ENCODE assay signal across 2 cellular contexts in genomic region chr1:234000557-234001081, GRCh38.
TF ChIP-seq lines count a peak whose summit lies in the region.

No MANE protein-coding gene starts in this region.

TF ChIP-seq in SK-N-SH, 30 proteins besides CTCF, POLR2A, EP300 and RAD21 (continued from another document):
- TF ChIP-seq USF1 (IDR thresholded peaks at IDR 0.05; ENCODE audit: borderline replicate concordance, low read depth) (no peak), GABPA (IDR thresholded peaks at IDR 0.05; ENCODE audit: low read depth) (no peak), PBX3 (IDR thresholded peaks at IDR 0.05) (no peak), YY1 (IDR thresholded peaks at IDR 0.05; ENCODE audit: low read depth) (no peak), TAF1 (IDR thresholded peaks at IDR 0.05; ENCODE audit: borderline replicate concordance, low read depth, low read length) (no peak)

TF ChIP-seq in SK-N-SH treated with all-trans-retinoic acid at 6 μM for 48 hours, 23 proteins besides CTCF, POLR2A, EP300 and RAD21 (continued from another document):
- TF ChIP-seq, protein P1, sequence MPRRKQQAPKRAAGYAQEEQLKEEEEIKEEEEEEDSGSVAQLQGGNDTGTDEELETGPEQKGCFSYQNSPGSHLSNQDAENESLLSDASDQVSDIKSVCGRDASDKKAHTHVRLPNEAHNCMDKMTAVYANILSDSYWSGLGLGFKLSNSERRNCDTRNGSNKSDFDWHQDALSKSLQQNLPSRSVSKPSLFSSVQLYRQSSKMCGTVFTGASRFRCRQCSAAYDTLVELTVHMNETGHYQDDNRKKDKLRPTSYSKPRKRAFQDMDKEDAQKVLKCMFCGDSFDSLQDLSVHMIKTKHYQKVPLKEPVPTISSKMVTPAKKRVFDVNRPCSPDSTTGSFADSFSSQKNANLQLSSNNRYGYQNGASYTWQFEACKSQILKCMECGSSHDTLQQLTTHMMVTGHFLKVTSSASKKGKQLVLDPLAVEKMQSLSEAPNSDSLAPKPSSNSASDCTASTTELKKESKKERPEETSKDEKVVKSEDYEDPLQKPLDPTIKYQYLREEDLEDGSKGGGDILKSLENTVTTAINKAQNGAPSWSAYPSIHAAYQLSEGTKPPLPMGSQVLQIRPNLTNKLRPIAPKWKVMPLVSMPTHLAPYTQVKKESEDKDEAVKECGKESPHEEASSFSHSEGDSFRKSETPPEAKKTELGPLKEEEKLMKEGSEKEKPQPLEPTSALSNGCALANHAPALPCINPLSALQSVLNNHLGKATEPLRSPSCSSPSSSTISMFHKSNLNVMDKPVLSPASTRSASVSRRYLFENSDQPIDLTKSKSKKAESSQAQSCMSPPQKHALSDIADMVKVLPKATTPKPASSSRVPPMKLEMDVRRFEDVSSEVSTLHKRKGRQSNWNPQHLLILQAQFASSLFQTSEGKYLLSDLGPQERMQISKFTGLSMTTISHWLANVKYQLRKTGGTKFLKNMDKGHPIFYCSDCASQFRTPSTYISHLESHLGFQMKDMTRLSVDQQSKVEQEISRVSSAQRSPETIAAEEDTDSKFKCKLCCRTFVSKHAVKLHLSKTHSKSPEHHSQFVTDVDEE (CRISPR knock-in tag; IDR thresholded peaks at IDR 0.05): no peak
- TF ChIP-seq OSR1 (CRISPR knock-in tag; IDR thresholded peaks at IDR 0.05) (no peak), ZC3H10 (CRISPR knock-in tag; IDR thresholded peaks at IDR 0.05) (no peak)
